Comparison of ENCODE assay signal across 12 cellular contexts in the genomic region with DNA sequence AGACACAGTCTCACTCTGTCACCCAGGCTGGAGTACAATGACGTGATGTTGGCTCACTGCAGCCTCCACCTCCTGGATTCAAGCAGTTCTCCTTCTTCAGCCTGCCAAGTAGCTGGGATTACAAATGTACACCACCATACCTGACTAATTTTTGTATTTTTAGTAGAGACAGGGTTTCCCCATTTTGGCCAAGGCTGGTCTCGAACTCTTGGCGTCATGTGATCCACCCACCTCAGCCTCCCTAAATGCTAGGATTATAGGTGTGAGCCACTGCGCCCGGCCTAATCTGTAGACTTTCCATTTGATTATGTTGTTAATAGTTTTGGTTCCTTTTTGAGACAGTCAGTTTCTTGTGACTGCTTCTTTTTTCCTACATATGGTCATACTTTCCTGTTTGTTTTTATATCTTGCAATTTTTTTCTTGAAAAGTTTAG. TPM values are rescaled to one million over a fixed set of nuclear protein-coding genes. Genes with fewer than 3 reads are reported as not detected.
A peak's percentile ranks its signal among the peaks of the same experiment; 100 is the strongest.
DNase-seq lines count a peak whose midpoint lies in the region; ATAC-seq and TF ChIP-seq lines count a peak whose summit lies in the region.
"Had no signal": no experiment of that assay in that cellular context is flagged by ENCODE, and none has a peak within 500 bp of the region (broad histone marks: within the 10 kb centered on the region; RNA-seq: fewer than 3 reads in every experiment).

No MANE protein-coding gene starts in this region.

- peak overlapping the region; percentile 27 for H3K27ac ChIP-seq in OCI-LY1 (ENCODE audit: low read depth, low read length, poor library complexity, severe bottlenecking)
- H3K27ac ChIP-seq: BLaER1, epithelial cell of prostate had no signal

- intact Hi-C loops in dendritic cell treated with granulocyte-macrophage colony-stimulating factor and Interleukin-4, amounts not matched to agents 40 ng/mL and 50 ng/mL, for 4 days (cut with micrococcal nuclease): no loop called here
- intact Hi-C loops in sciatic nerve (cut with DNase I): no loop called here

- H4K20me1 ChIP-seq in OCI-LY1 (ENCODE audit: insufficient read depth, low read length): no peaks in the 10 kb centered on the region

- H2AFZ ChIP-seq in OCI-LY1 (ENCODE audit: low read length): no peak overlapping the region

- H3K27ac Mint-ChIP-seq in dendritic cell treated with granulocyte-macrophage colony-stimulating factor and Interleukin-4, amounts not matched to agents 40 ng/mL and 50 ng/mL, for 4 days: peak overlapping the region; percentile 70
- H3K27ac Mint-ChIP-seq: WTC11 had no signal

- peaks cover 17% of the 10 kb centered on the region for H3K4me1 ChIP-seq in OCI-LY1 (ENCODE audit: insufficient read depth, low read length, severe bottlenecking)
- H3K4me1 ChIP-seq: BLaER1 had no signal

- H3K27me3 ChIP-seq in OCI-LY1 (ENCODE audit: insufficient read depth, low read length): no peaks in the 10 kb centered on the region
- H3K27me3 ChIP-seq: BLaER1 had no signal

- no peak overlapping the region for H3K4me2 ChIP-seq in OCI-LY1 (ENCODE audit: low read length)
- H3K4me2 ChIP-seq: BLaER1 had no signal

- H3K79me2 ChIP-seq in OCI-LY1 (ENCODE audit: insufficient read depth, low read length): peaks cover 29% of the 10 kb centered on the region

- peaks cover 75% of the 10 kb centered on the region for H3K36me3 ChIP-seq in OCI-LY1 (ENCODE audit: insufficient read depth, low read length)

- no peaks in the 10 kb centered on the region for H3K9me2 ChIP-seq in OCI-LY1 (ENCODE audit: low read depth, low read length)

- TF ChIP-seq CTCF in GM20000 (IDR thresholded peaks at IDR 0.05; ENCODE audit: extremely low read depth, missing control alignments) (no peak), OCI-LY1 (IDR thresholded peaks at IDR 0.05; ENCODE audit: low read length) (no peak)

- peaks cover 11% of the 10 kb centered on the region; the same call in 1 of the 2 replicates for H3F3A ChIP-seq in OCI-LY1 (ENCODE audit: insufficient read depth, low read length)

- no peaks in the 10 kb centered on the region for H3K9me3 ChIP-seq in OCI-LY1 (ENCODE audit: low read length)
- H3K9me3 ChIP-seq: BLaER1 had no signal

- ATAC-seq in sciatic nerve: no peak
- ATAC-seq in GM18867 (IDR thresholded peaks at IDR 0.05; ENCODE audit: unreplicated experiment): no peak
- ATAC-seq: WTC11 had no signal

- DNase-seq in Ammon's horn (ENCODE audit: low spot score) (peak; percentile 8), GM20000 (ENCODE audit: low spot score) (peak; percentile 28), sciatic nerve (ENCODE audit: low spot score) (no peak), iPS-NIHi7 (ENCODE audit: extremely low spot score) (no peak), iPS-NIHi11 (ENCODE audit: low spot score) (no peak)
- DNase-seq: NCI-H187 had no signal

- no peak overlapping the region for H3K4me3 Mint-ChIP-seq in dendritic cell treated with granulocyte-macrophage colony-stimulating factor and Interleukin-4, amounts not matched to agents 40 ng/mL and 50 ng/mL, for 4 days
- H3K4me3 Mint-ChIP-seq: WTC11 had no signal

- H3K9ac ChIP-seq in OCI-LY1 (ENCODE audit: low read length): no peak overlapping the region
- H3K9ac ChIP-seq: BLaER1 had no signal

- no peaks in the 10 kb centered on the region for H3K9me3 Mint-ChIP-seq in dendritic cell treated with granulocyte-macrophage colony-stimulating factor and Interleukin-4, amounts not matched to agents 40 ng/mL and 50 ng/mL, for 4 days
- H3K9me3 Mint-ChIP-seq: WTC11 had no signal

- H3K4me1 Mint-ChIP-seq in dendritic cell treated with granulocyte-macrophage colony-stimulating factor and Interleukin-4, amounts not matched to agents 40 ng/mL and 50 ng/mL, for 4 days (ENCODE audit: low read depth): peaks cover 11% of the 10 kb centered on the region
- H3K4me1 Mint-ChIP-seq: WTC11 had no signal

- H3K36me3 Mint-ChIP-seq in dendritic cell treated with granulocyte-macrophage colony-stimulating factor and Interleukin-4, amounts not matched to agents 40 ng/mL and 50 ng/mL, for 4 days (ENCODE audit: low read depth): peaks cover 63% of the 10 kb centered on the region

- H3K27me3 Mint-ChIP-seq in dendritic cell treated with granulocyte-macrophage colony-stimulating factor and Interleukin-4, amounts not matched to agents 40 ng/mL and 50 ng/mL, for 4 days: no peaks in the 10 kb centered on the region

- H3K4me3 ChIP-seq in OCI-LY1 (ENCODE audit: low read depth, low read length, poor library complexity, severe bottlenecking): no peak overlapping the region
- H3K4me3 ChIP-seq: BLaER1 had no signal

RNA-seq across cellular contexts. Expression of a gene that starts 31.0 kb away (rescaled TPM):
- 69.0 TPM for total RNA-seq in sciatic nerve

RNA-seq across cellular contexts. Expression of a gene that starts 31.3 kb away (rescaled TPM):
- 24.8 TPM for total RNA-seq in sciatic nerve

Comparison
In these comparisons a context has a peak if more than half of its experiments do, and no peak if none do; other contexts are left out.
1. DNase-seq: peak in Ammon's horn (single experiment) and GM20000 (single experiment); none in sciatic nerve (single experiment), iPS-NIHi7 (single experiment) and iPS-NIHi11 (single experiment).